Comparison of ENCODE assay signal across 10 cellular contexts in the genomic region with DNA sequence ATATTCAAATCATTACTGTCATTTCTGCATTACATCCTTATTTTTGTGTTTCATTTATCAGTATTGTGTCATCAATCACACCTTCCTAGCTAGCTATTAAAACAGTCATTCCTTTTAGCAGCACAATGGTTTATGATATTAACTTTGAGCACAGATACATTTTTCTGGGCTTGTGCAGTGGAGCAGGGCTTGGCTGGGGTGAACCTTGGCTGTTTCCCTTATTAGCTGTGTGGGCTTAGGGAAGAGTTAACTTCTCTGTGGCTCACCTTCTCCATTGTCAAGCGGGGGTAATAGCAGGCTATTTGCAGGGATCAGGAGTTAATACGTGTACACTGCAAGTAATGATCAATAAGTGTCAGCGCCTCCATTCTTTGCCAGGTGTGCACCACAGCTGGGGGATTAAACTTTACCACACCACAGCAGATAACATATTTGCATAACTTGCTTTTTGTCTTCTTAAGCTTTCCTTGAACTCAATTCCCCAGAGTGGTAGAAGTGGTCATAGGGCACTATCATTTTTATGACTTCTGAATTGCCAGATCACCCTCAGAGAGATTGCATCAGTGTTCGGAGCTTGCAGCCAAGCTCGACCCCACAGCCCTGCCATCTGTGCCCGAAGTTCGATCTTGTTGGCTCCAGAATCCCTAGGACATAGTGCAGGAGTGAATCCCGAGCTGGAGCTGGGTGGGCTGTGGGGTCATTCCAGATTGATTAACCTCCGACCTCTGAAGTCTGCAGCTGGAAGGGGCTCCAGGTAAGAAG. TPM values are rescaled to one million over a fixed set of nuclear protein-coding genes. Genes with fewer than 3 reads are reported as not detected.
DNase-seq lines count a peak whose midpoint lies in the region; ATAC-seq, FAIRE-seq and TF ChIP-seq lines count a peak whose summit lies in the region.
"Had no signal": no experiment of that assay in that cellular context is flagged by ENCODE, and none has a peak within 500 bp of the region (broad histone marks: within the 10 kb centered on the region; RNA-seq: fewer than 3 reads in every experiment).

No MANE protein-coding gene starts in this region.

- no peak overlapping the region for H2AFZ ChIP-seq in HepG2 (ENCODE audit: low read length)

- FAIRE-seq in HepG2 (lab: Jason Lieb, UNC) (no peak), RCC 7860 (lab: Jason Lieb, UNC) (no peak)
- FAIRE-seq: G401.6 had no signal

- no peak overlapping the region for H3K27ac ChIP-seq in HepG2 (ENCODE audit: extremely low read length, insufficient read depth, low read length)
- H3K27ac ChIP-seq in right lobe of liver: no peak overlapping the region
- peak overlapping the region; percentile 79 for H3K27ac ChIP-seq in RWPE2 (ENCODE audit: poor library complexity, severe bottlenecking)

- H3K9me3 ChIP-seq in HepG2 (ENCODE audit: low read length) (no peaks in the 10 kb centered on the region), right lobe of liver (no peaks in the 10 kb centered on the region), RWPE2 (ENCODE audit: severe bottlenecking) (peaks cover 3% of the 10 kb centered on the region)

- H3K9ac ChIP-seq in HepG2 (ENCODE audit: insufficient read depth, low read depth, low read length): peak overlapping the region; percentile 81

- WGBS in HepG2 (ENCODE audit: low lambda C conversion rate): 12% methylated on average over 9 of the region's 9 CpGs
- 46% methylated on average over 6 of the region's 9 CpGs for WGBS in right lobe of liver (ENCODE audit: insufficient coverage, low coverage, low lambda C conversion rate, missing lambda C conversion rate)

- H3K27me3 ChIP-seq in HepG2 (ENCODE audit: control insufficient read depth in 1 of 2, insufficient read depth in 2 of 2, low read length in 2 of 2) (peaks cover 1 to 20% of the 10 kb centered on the region in 2 experiments; a peak in 2 of 5 replicates), right lobe of liver (no peaks in the 10 kb centered on the region), RWPE2 (ENCODE audit: insufficient read depth, poor library complexity, severe bottlenecking) (no peaks in the 10 kb centered on the region)

- TF ChIP-seq RAD21 in HepG2 (CRISPR knock-in tag; IDR thresholded peaks at IDR 0.05): no peak

- TF ChIP-seq CTCF in HepG2 (CRISPR knock-in tag; IDR thresholded peaks at IDR 0.05) (no peak), right lobe of liver (IDR thresholded peaks at IDR 0.05) (no peak), RWPE2 (IDR thresholded peaks at IDR 0.05; ENCODE audit: poor library complexity, severe bottlenecking) (no peak), fibroblast of pulmonary artery (IDR thresholded peaks at IDR 0.05; ENCODE audit: low read length, missing control alignments) (no peak)

- ATAC-seq in HepG2: peak; percentile 5; the same call in 2 of the 3 replicates
- ATAC-seq in right lobe of liver: no peak
- ATAC-seq in RWPE2 (ENCODE audit: low read depth): no peak

- BruUV-seq in HepG2 (replicated peaks; lab: Mats Ljungman, UMichigan): no TSS peak

- peak overlapping the region; percentile 100 for H3K4me2 ChIP-seq in HepG2 (ENCODE audit: low read depth, low read length)

- H3K4me1 ChIP-seq in HepG2 (ENCODE audit: insufficient read depth, low read length): peaks cover 51% of the 10 kb centered on the region
- peaks cover 0 to 12% (median 3%) of the 10 kb centered on the region in 4 donors for H3K4me1 ChIP-seq in right lobe of liver
- peaks cover 27% of the 10 kb centered on the region for H3K4me1 ChIP-seq in RWPE2 (ENCODE audit: insufficient read depth, poor library complexity, severe bottlenecking)

- H3K79me2 ChIP-seq in HepG2 (ENCODE audit: insufficient read depth, low read length): peaks cover 25% of the 10 kb centered on the region

- TF ChIP-seq EP300 in HepG2 (IDR thresholded peaks at IDR 0.05; ENCODE audit: low read depth in 2 of 2, low read length in 2 of 2) (no peak), HepG2 (CRISPR knock-in tag; IDR thresholded peaks at IDR 0.05; ENCODE audit: borderline replicate concordance) (no peak)

- CTCF ChIA-PET in HepG2 (lab: Yijun Ruan, JAX; ENCODE audit: low intra/inter-chr PET ratio, low total read pairs): interaction anchor here (2.6 kb wide), 1 partner anchor 23 kb away, joined by 11 read pairs; no protein-coding TSS in a partner anchor

- TF ChIP-seq POLR2A in HepG2 (IDR thresholded peaks at IDR 0.05; ENCODE audit: insufficient read depth in 1 of 2, low read depth in 2 of 2, low read length in 2 of 2): no peak
- no peak for TF ChIP-seq POLR2A in right lobe of liver (IDR thresholded peaks at IDR 0.05)

- intact Hi-C loops in HepG2 (cut with micrococcal nuclease; ENCODE audit: unreplicated experiment) (loop anchor here (2.0 kb wide), 1 partner anchor 14 kb away; no protein-coding TSS in a partner anchor), right lobe of liver (cut with DNase I) (no loop called here)

- H4K20me1 ChIP-seq in HepG2 (ENCODE audit: insufficient read depth, low read length): no peaks in the 10 kb centered on the region

- H3K36me3 ChIP-seq in HepG2 (replicated peaks in 1 of 2; ENCODE audit: control insufficient read depth in 1 of 2, insufficient read depth in 2 of 2, low read length in 2 of 2) (no peaks in the 10 kb centered on the region), right lobe of liver (no peaks in the 10 kb centered on the region), RWPE2 (ENCODE audit: low read depth) (peaks cover 21% of the 10 kb centered on the region)

- in situ Hi-C loops in HepG2 (cut with HindIII; ENCODE audit: extremely low pct_ligation_motif_present, low pct_unique_long_range_greater_than_20kb): no loop called here

- peak overlapping the region; percentile 67 to 93 (median 69) for H3K4me3 ChIP-seq in HepG2 (replicated peaks in 1 of 3; ENCODE audit: insufficient read depth in 1 of 3, low read depth in 2 of 3, low read length in 3 of 3)
- H3K4me3 ChIP-seq in right lobe of liver: peak overlapping the region in 1 of 3 donors; percentile 85
- H3K4me3 ChIP-seq in RWPE2 (ENCODE audit: severe bottlenecking): peak overlapping the region; percentile 96
- H3K4me3 ChIP-seq in fibroblast of pulmonary artery (replicated peaks; ENCODE audit: low read depth, low read length): peak overlapping the region; percentile 81

- POLR2A ChIA-PET in HepG2 (lab: Yijun Ruan, JAX): interaction anchor here (0.9 to 3.6 kb wide), 19 partner anchors 9 to 450 kb away, joined by 3 to 72 read pairs (median 7); a partner anchor contains a TSS

- DNase-seq in HepG2 (ENCODE audit: low spot score): no peak
- DNase-seq in right lobe of liver: no peak
- DNase-seq in RWPE2 (ENCODE audit: low spot score): no peak
- no peak for DNase-seq in fibroblast of pulmonary artery (ENCODE audit: low read depth)
- no peak for DNase-seq in NCI-H2029 treated with DMSO at 0.1 percent for 48 hours (lab: John Stamatoyannopoulos, UW)
- DNase-seq in NCI-H1436 (lab: John Stamatoyannopoulos, UW): no peak
- DNase-seq in foreskin melanocyte: no peak
- DNase-seq in RCC 7860 (ENCODE audit: low spot score): no peak
- DNase-seq: activated effector memory CD4-positive, alpha-beta T cell treated with Interleukin-2 at 50 U/mL for 16 hours had no signal

RNA-seq across cellular contexts. Expression of a gene that starts 1.5 kb away (rescaled TPM):
- total RNA-seq in HepG2 (2016; rRNA removed; fragmentation: Illumina TruSeq; extraction: Trizol) (82.0 and 86.3 TPM in 2 replicates), right lobe of liver (10 to 100 TPM in 3 of 6 experiments, 1 to 10 TPM in 3; 6.6 to 27.4 (median 13.2) TPM)
- 5.4 and 6.5 TPM in 2 replicates for total RNA-seq in HepG2 (2016; cell fraction: cytosol; rRNA removed; fragmentation: Illumina TruSeq; extraction: Trizol; ENCODE audit: low read depth)
- total RNA-seq in HepG2 (2016; cell fraction: insoluble cytoplasmic fraction; rRNA removed; fragmentation: Illumina TruSeq; extraction: Trizol): 69.1 and 89.6 TPM in 2 replicates
- total RNA-seq in HepG2 (2016; cell fraction: membrane; rRNA removed; fragmentation: Illumina TruSeq; extraction: Trizol): 18.0 and 19.5 TPM in 2 replicates
- 59.8 and 63.0 TPM in 2 replicates for total RNA-seq in HepG2 (2016; cell fraction: nucleus; rRNA removed; fragmentation: Illumina TruSeq; extraction: Trizol)
- polyA plus RNA-seq in HepG2 (2011; rRNA removed): 24.2 and 37.5 TPM in 2 replicates
- polyA plus RNA-seq in HepG2 (2011; cell fraction: cytosol; rRNA removed): 24.4 and 27.4 TPM in 2 replicates
- 111 and 112 TPM in 2 replicates for polyA plus RNA-seq in HepG2 (2011; cell fraction: nucleus; rRNA removed)
- polyA plus RNA-seq in HepG2 (2012): 26.9 and 46.5 TPM in 2 replicates
- polyA plus RNA-seq in HepG2 (2016; cell fraction: cytosol; fragmentation: Illumina TruSeq; extraction: Trizol; ENCODE audit: low read depth): 3.5 TPM in 2 replicates
- polyA plus RNA-seq in HepG2 (2016; cell fraction: insoluble cytoplasmic fraction; fragmentation: Illumina TruSeq; extraction: Trizol; ENCODE audit: low read depth): 45.7 and 58.6 TPM in 2 replicates
- polyA plus RNA-seq in HepG2 (2016; cell fraction: membrane; fragmentation: Illumina TruSeq; extraction: Trizol; ENCODE audit: low read depth): 7.2 and 9.8 TPM in 2 replicates
- polyA plus RNA-seq in HepG2 (2016; cell fraction: nucleus; fragmentation: Illumina TruSeq; extraction: Trizol; ENCODE audit: insufficient read depth, low read depth): 79.7 and 85.5 TPM in 2 replicates
- polyA minus RNA-seq in HepG2 (2011; rRNA and poly(A)+ RNA removed; ENCODE audit: low replicate concordance): 26.5 and 80.5 TPM in 2 replicates
- 36.1 and 38.1 TPM in 2 replicates for polyA minus RNA-seq in HepG2 (2011; cell fraction: cytosol; rRNA and poly(A)+ RNA removed)
- polyA minus RNA-seq in HepG2 (2011; cell fraction: nucleus; rRNA and poly(A)+ RNA removed): 27.9 and 31.3 TPM in 2 replicates

RNA-seq across cellular contexts. Expression of a gene that starts 50.9 kb away (rescaled TPM):
- total RNA-seq in HepG2 (2016; rRNA removed; fragmentation: Illumina TruSeq; extraction: Trizol) (98.4 and 164 TPM in 2 replicates), right lobe of liver (10 to 100 TPM; 28.8 to 48.4 (median 34.6) TPM)
- 67.6 and 72.5 TPM in 2 replicates for total RNA-seq in HepG2 (2016; cell fraction: cytosol; rRNA removed; fragmentation: Illumina TruSeq; extraction: Trizol; ENCODE audit: low read depth)
- 90.5 and 177 TPM in 2 replicates for total RNA-seq in HepG2 (2016; cell fraction: insoluble cytoplasmic fraction; rRNA removed; fragmentation: Illumina TruSeq; extraction: Trizol)
- 139 and 152 TPM in 2 replicates for total RNA-seq in HepG2 (2016; cell fraction: membrane; rRNA removed; fragmentation: Illumina TruSeq; extraction: Trizol)
- total RNA-seq in HepG2 (2016; cell fraction: nucleus; rRNA removed; fragmentation: Illumina TruSeq; extraction: Trizol): 149 and 161 TPM in 2 replicates
- 172 and 221 TPM in 2 replicates for polyA plus RNA-seq in HepG2 (2011; rRNA removed)
- 185 and 213 TPM in 2 replicates for polyA plus RNA-seq in HepG2 (2011; cell fraction: cytosol; rRNA removed)
- polyA plus RNA-seq in HepG2 (2011; cell fraction: nucleus; rRNA removed): 538 and 633 TPM in 2 replicates
- 90.9 and 112 TPM in 2 replicates for polyA plus RNA-seq in HepG2 (2012)
- polyA plus RNA-seq in HepG2 (2016; cell fraction: cytosol; fragmentation: Illumina TruSeq; extraction: Trizol; ENCODE audit: low read depth): 59.4 and 67.7 TPM in 2 replicates
- polyA plus RNA-seq in HepG2 (2016; cell fraction: insoluble cytoplasmic fraction; fragmentation: Illumina TruSeq; extraction: Trizol; ENCODE audit: low read depth): 85.6 and 91.9 TPM in 2 replicates
- polyA plus RNA-seq in HepG2 (2016; cell fraction: membrane; fragmentation: Illumina TruSeq; extraction: Trizol; ENCODE audit: low read depth): 104 and 119 TPM in 2 replicates
- polyA plus RNA-seq in HepG2 (2016; cell fraction: nucleus; fragmentation: Illumina TruSeq; extraction: Trizol; ENCODE audit: insufficient read depth, low read depth): 320 and 321 TPM in 2 replicates
- 25.3 and 228 TPM in 2 replicates for polyA minus RNA-seq in HepG2 (2011; rRNA and poly(A)+ RNA removed; ENCODE audit: low replicate concordance)
- polyA minus RNA-seq in HepG2 (2011; cell fraction: cytosol; rRNA and poly(A)+ RNA removed): 56.6 and 60.3 TPM in 2 replicates
- 98.2 and 106 TPM in 2 replicates for polyA minus RNA-seq in HepG2 (2011; cell fraction: nucleus; rRNA and poly(A)+ RNA removed)
